ENCODE assay signal across 7 cellular contexts in genomic region chr9:35756275-35756742, GRCh38. TPM values are rescaled to one million over a fixed set of nuclear protein-coding genes. Genes with fewer than 3 reads are reported as not detected.
A peak's percentile ranks its signal among the peaks of the same experiment; 100 is the strongest.
DNase-seq lines count a peak whose midpoint lies in the region; ATAC-seq and TF ChIP-seq lines count a peak whose summit lies in the region.
"Had no signal": no experiment of that assay in that cellular context is flagged by ENCODE, and none has a peak within 500 bp of the region (broad histone marks: within the 10 kb centered on the region; RNA-seq: fewer than 3 reads in every experiment).

No MANE protein-coding gene starts in this region.

- no peaks in the 10 kb centered on the region for H3K9me3 Mint-ChIP-seq in dendritic cell treated with granulocyte-macrophage colony-stimulating factor and Interleukin-4, amounts not matched to agents 40 ng/mL and 50 ng/mL, for 4 days

- H3K9me3 ChIP-seq in PC-3 (ENCODE audit: low read length) (no peaks in the 10 kb centered on the region), psoas muscle (no peaks in the 10 kb centered on the region)

- 40 to 47% (median 44%) methylated on average over 10 of the region's 10 CpGs for WGBS in psoas muscle, 3 donors

- ATAC-seq in PC-3 = no peak
- ATAC-seq in psoas muscle = peak in 3 of 4 donors; percentile 67 to 75 (median 68)
- no peak for ATAC-seq in GM21717 (IDR thresholded peaks at IDR 0.05; ENCODE audit: unreplicated experiment)

- peaks cover 34% of the 10 kb centered on the region for H3K36me3 Mint-ChIP-seq in dendritic cell treated with granulocyte-macrophage colony-stimulating factor and Interleukin-4, amounts not matched to agents 40 ng/mL and 50 ng/mL, for 4 days (ENCODE audit: low read depth)

- DNase-seq in GM10248 (ENCODE audit: extremely low spot score) (no peak), PC-3 (peak; percentile 43), psoas muscle (peak; percentile 58 to 81), NCI-H748 (lab: John Stamatoyannopoulos, UW; ENCODE audit: unreplicated experiment) (no peak)

- peaks cover 30% of the 10 kb centered on the region for H3K4me1 ChIP-seq in PC-3 (ENCODE audit: insufficient read depth, low read length)
- peaks cover 19% of the 10 kb centered on the region for H3K4me1 ChIP-seq in psoas muscle

- H3K27ac Mint-ChIP-seq in dendritic cell treated with granulocyte-macrophage colony-stimulating factor and Interleukin-4, amounts not matched to agents 40 ng/mL and 50 ng/mL, for 4 days = peak overlapping the region; percentile 38

- H3K27me3 ChIP-seq in PC-3 (ENCODE audit: low read length) = no peaks in the 10 kb centered on the region
- no peaks in the 10 kb centered on the region for H3K27me3 ChIP-seq in psoas muscle (ENCODE audit: insufficient read depth in 3 of 3, low read length in 2 of 3)

- POLR2A ChIA-PET in GM10248 (lab: Yijun Ruan, JAX) (interaction anchor here (1.4 kb wide), 1 partner anchor 21 kb away, joined by 4 read pairs; no protein-coding TSS in a partner anchor), PC-3 (lab: Charles Lee; ENCODE audit: unreplicated experiment) (interaction anchor here (0.6 kb wide), 1 partner anchor 16 kb away, joined by 4 read pairs; no protein-coding TSS in a partner anchor)

- H3F3A ChIP-seq in PC-3 (ENCODE audit: low read length, unreplicated experiment) = no peaks in the 10 kb centered on the region

- peaks cover 9% of the 10 kb centered on the region for H3K27me3 Mint-ChIP-seq in dendritic cell treated with granulocyte-macrophage colony-stimulating factor and Interleukin-4, amounts not matched to agents 40 ng/mL and 50 ng/mL, for 4 days

- peak overlapping the region; percentile 71 for H3K4me3 Mint-ChIP-seq in dendritic cell treated with granulocyte-macrophage colony-stimulating factor and Interleukin-4, amounts not matched to agents 40 ng/mL and 50 ng/mL, for 4 days

- intact Hi-C loops in PC-3 (cut with micrococcal nuclease) (no loop called here), psoas muscle (cut with DNase I) (no loop called here)
- intact Hi-C loops in dendritic cell treated with granulocyte-macrophage colony-stimulating factor and Interleukin-4, amounts not matched to agents 40 ng/mL and 50 ng/mL, for 4 days (cut with micrococcal nuclease) = no loop called here

- CTCF ChIA-PET in GM10248 (lab: Yijun Ruan, JAX) (interaction anchor here (0.8 to 4.7 kb wide), 24 partner anchors 8 to 126 kb away, joined by 3 to 42 read pairs (median 6); partner anchors contain the start of genes CCDC107, CREB3, HINT2 and RMRP), PC-3 (lab: Charles Lee) (no interaction called here)

- TF ChIP-seq CTCF in GM10248 (IDR thresholded peaks at IDR 0.05; ENCODE audit: control extremely low read depth, extremely low read depth, low read depth, missing control alignments) (peak; percentile 84), PC-3 (conservative IDR thresholded peaks at IDR 0.05; ENCODE audit: low read depth, low read length) (peak; percentile 68), psoas muscle (IDR thresholded peaks at IDR 0.05) (peak; percentile 46)

- H2AFZ ChIP-seq in PC-3 (ENCODE audit: low read length) = peak overlapping the region; percentile 84

- H3K27ac ChIP-seq in PC-3 (ENCODE audit: low read length) (peak overlapping the region; percentile 79), psoas muscle (peak overlapping the region; percentile 94)

- peak overlapping the region; percentile 76 for H3K9ac ChIP-seq in PC-3 (ENCODE audit: low read length)

- H3K4me3 ChIP-seq in PC-3 (ENCODE audit: low read length) = peak overlapping the region; percentile 71
- peak overlapping the region; percentile 82 for H3K4me3 ChIP-seq in psoas muscle

- BruUV-seq in PC-3 (replicated peaks; lab: Mats Ljungman, UMichigan) = no TSS peak

- peak overlapping the region; percentile 90 for H3K4me2 ChIP-seq in PC-3 (ENCODE audit: low read length)

- no peaks in the 10 kb centered on the region for H3K9me2 ChIP-seq in PC-3 (replicated peaks; ENCODE audit: low read length)

- H4K20me1 ChIP-seq in PC-3 (ENCODE audit: low read length) = no peaks in the 10 kb centered on the region

- peaks cover 33% of the 10 kb centered on the region for H3K4me1 Mint-ChIP-seq in dendritic cell treated with granulocyte-macrophage colony-stimulating factor and Interleukin-4, amounts not matched to agents 40 ng/mL and 50 ng/mL, for 4 days (ENCODE audit: low read depth)

- peaks cover 20% of the 10 kb centered on the region for H3K79me2 ChIP-seq in PC-3 (ENCODE audit: low read length)

- H3K36me3 ChIP-seq in PC-3 (ENCODE audit: low read depth, low read length) (no peaks in the 10 kb centered on the region), psoas muscle (ENCODE audit: insufficient read depth in 1 of 2, low read depth in 1 of 2) (peaks cover 6 to 48% of the 10 kb centered on the region in 2 donors)

RNA-seq across cellular contexts. Expression of gene MSMP, which starts 2.2 kb away (rescaled TPM):
- total RNA-seq in PC-3 (2014; rRNA removed) = 145 and 149 TPM in 2 replicates
- not detected for total RNA-seq in psoas muscle
- 1 to 10 TPM in 1 of 3 donors, under 1 TPM in 1, not detected in 1; 0.16 to 1.2 TPM for polyA plus RNA-seq in psoas muscle
- total RNA-seq: RPMI7951 had no signal

RNA-seq across cellular contexts. Expression of gene RGP1, which starts 7.2 kb away (rescaled TPM):
- total RNA-seq in PC-3 (2014; rRNA removed) = 13.8 and 14.3 TPM in 2 replicates
- total RNA-seq in psoas muscle = 10 to 100 TPM; 32.3 to 51.0 (median 37.4) TPM
- 10 to 100 TPM; 10.7 to 34.6 (median 24.0) TPM for polyA plus RNA-seq in psoas muscle

RNA-seq across cellular contexts. Expression of gene GBA2, which starts 7.3 kb away (rescaled TPM):
- total RNA-seq in PC-3 (2014; rRNA removed) (60.9 and 81.7 TPM in 2 replicates), psoas muscle (10 to 100 TPM; 36.1 to 83.6 (median 50.1) TPM)
- polyA plus RNA-seq in psoas muscle = 100 to 1,000 TPM in 1 of 3 donors, 10 to 100 TPM in 2; 47.0 to 107 (median 47.4) TPM

RNA-seq across cellular contexts. Expression of gene CREB3, which starts 23.8 kb away (rescaled TPM):
- total RNA-seq in PC-3 (2014; rRNA removed) = 34.8 and 47.1 TPM in 2 replicates
- 10 to 100 TPM; 16.1 to 22.4 (median 20.5) TPM for total RNA-seq in psoas muscle
- polyA plus RNA-seq in psoas muscle = 10 to 100 TPM; 20.9 to 55.1 (median 27.8) TPM

RNA-seq across cellular contexts. Expression of gene TLN1, which starts 24.3 kb away (rescaled TPM):
- 118 and 153 TPM in 2 replicates for total RNA-seq in PC-3 (2014; rRNA removed)
- 100 to 1,000 TPM; 146 to 212 (median 152) TPM for total RNA-seq in psoas muscle
- 100 to 1,000 TPM in 1 of 3 donors, 10 to 100 TPM in 2; 88.2 to 320 (median 96.5) TPM for polyA plus RNA-seq in psoas muscle

Comparison
In these comparisons a context has a peak if more than half of its experiments do, and no peak if none do; other contexts are left out.
1. DNase-seq: peak in PC-3 (single experiment) and psoas muscle (2 of 2); none in GM10248 (single experiment) and NCI-H748 (single experiment).
2. ATAC-seq: peak in psoas muscle (3 of 4); none in PC-3 (single experiment) and GM21717 (single experiment).
3. RNA of gene MSMP, which starts 2.2 kb away (total RNA-seq): 145 to 149 TPM in PC-3; not detected in psoas muscle; every median in the first group is over 100 times any median in the second.
4. Peak in every context shown above with its lines, with median percentiles within 50 percentile points of each other: CTCF ChIP-seq.